ENCODE assay signal across 25 cellular contexts in genomic region chr5:76221311-76221710, GRCh38.
A peak's percentile ranks its signal among the peaks of the same experiment; 100 is the strongest.
DNase-seq lines count a peak whose midpoint lies in the region; ATAC-seq, FAIRE-seq and TF ChIP-seq lines count a peak whose summit lies in the region.
"Had no signal": no experiment of that assay in that cellular context is flagged by ENCODE, and none has a peak within 500 bp of the region (broad histone marks: within the 10 kb centered on the region; RNA-seq: fewer than 3 reads in every experiment).

No MANE protein-coding gene starts in this region.

- in situ Hi-C loops in HepG2 (cut with HindIII; ENCODE audit: extremely low pct_ligation_motif_present, low pct_unique_long_range_greater_than_20kb), result no loop called here
- in situ Hi-C loops in K562 (cut with MboI), result no loop called here

- H3K79me2 ChIP-seq in HepG2 (ENCODE audit: insufficient read depth, low read length), result no peaks in the 10 kb centered on the region
- no peaks in the 10 kb centered on the region for H3K79me2 ChIP-seq in GM23338 (replicated peaks; ENCODE audit: insufficient read depth)
- no peaks in the 10 kb centered on the region for H3K79me2 ChIP-seq in K562 (ENCODE audit: control insufficient read depth, insufficient read depth, low read length)

- H3K4me2 ChIP-seq in HepG2 (ENCODE audit: low read depth, low read length) (no peak overlapping the region), GM23338 (no peak overlapping the region), K562 (ENCODE audit: insufficient read depth, low read length) (no peak overlapping the region)
- H3K4me2 ChIP-seq: BLaER1 treated with 17β-estradiol and CSF1 and Interleukin-3, amounts not matched to agents 10 nM and 100 nM had no signal

- H3K9me1 ChIP-seq in K562 (ENCODE audit: control insufficient read depth, insufficient read depth, low read length), result no peaks in the 10 kb centered on the region

- DNase-seq in HepG2 (ENCODE audit: low spot score), result no peak
- DNase-seq in right lobe of liver, result no peak
- DNase-seq in GM23338 (ENCODE audit: low spot score), result no peak
- peak in 2 of 4 experiments; percentile 12 to 23 for DNase-seq in K562 (ENCODE audit: extremely low read depth in 1 of 4, low spot score in 3 of 4)
- no peak for DNase-seq in posterior vena cava (ENCODE audit: low spot score)
- no peak for DNase-seq in occipital lobe (lab: John Stamatoyannopoulos, UW)
- DNase-seq in stimulated activated CD4-positive, alpha-beta T cell treated with anti-CD3 and anti-CD28 coated beads, Interleukin-2, amount 100 ng/mL, for 24 hours, result no peak
- DNase-seq: ACHN; AML-193; BE2C; Calu3; CD4-positive, alpha-beta memory T cell; COR-L47; DMS79; EL; GDM1; GM23248; H9 had no signal

- H3K9me3 ChIP-seq in HepG2 (ENCODE audit: low read length) (no peaks in the 10 kb centered on the region), right lobe of liver (no peaks in the 10 kb centered on the region), K562 (replicated peaks; ENCODE audit: control insufficient read depth, insufficient read depth, low read depth, low read length) (no peaks in the 10 kb centered on the region)
- H3K9me3 ChIP-seq: BE2C; BLaER1 treated with 17β-estradiol and CSF1 and Interleukin-3, amounts not matched to agents 10 nM and 100 nM had no signal

- intact Hi-C loops in HepG2 (cut with micrococcal nuclease; ENCODE audit: unreplicated experiment) (no loop called here), right lobe of liver (cut with DNase I) (no loop called here), K562 (cut with micrococcal nuclease) (no loop called here), posterior vena cava (cut with DNase I) (no loop called here)

- FAIRE-seq in HepG2 (lab: Jason Lieb, UNC) (no peak), K562 (lab: Jason Lieb, UNC) (peak; percentile 11)
- FAIRE-seq: A204.1, GM12878, GM19239 had no signal

- H3K4me1 ChIP-seq in HepG2 (ENCODE audit: insufficient read depth, low read length) (no peaks in the 10 kb centered on the region), right lobe of liver (no peaks in the 10 kb centered on the region), GM23338 (ENCODE audit: insufficient read depth) (no peaks in the 10 kb centered on the region), K562 (replicated peaks in 1 of 2; ENCODE audit: control insufficient read depth in 2 of 2, insufficient read depth in 2 of 2, low read length in 2 of 2) (no peaks in the 10 kb centered on the region)
- H3K4me1 ChIP-seq: BE2C had no signal

- no peak overlapping the region for H3K4me3 Mint-ChIP-seq in GM23338
- H3K4me3 Mint-ChIP-seq: CD4-positive, alpha-beta memory T cell; H9 had no signal

- TF ChIP-seq POLR2A in HepG2 (IDR thresholded peaks at IDR 0.05; ENCODE audit: insufficient read depth in 1 of 2, low read depth in 2 of 2, low read length in 2 of 2), result no peak
- TF ChIP-seq POLR2A in right lobe of liver (IDR thresholded peaks at IDR 0.05), result no peak
- no peak for TF ChIP-seq POLR2A in K562 (conservative IDR thresholded peaks at IDR 0.05)

- H3K4me3 ChIP-seq in HepG2 (replicated peaks in 1 of 3; ENCODE audit: insufficient read depth in 1 of 3, low read depth in 2 of 3, low read length in 3 of 3), result no peak overlapping the region
- H3K4me3 ChIP-seq in right lobe of liver, result no peak overlapping the region
- H3K4me3 ChIP-seq in GM23338, result no peak overlapping the region
- H3K4me3 ChIP-seq in K562, result no peak overlapping the region
- H3K4me3 ChIP-seq: BLaER1 treated with 17β-estradiol and CSF1 and Interleukin-3, amounts not matched to agents 10 nM and 100 nM; GM12878; GM23248 had no signal

- H3K9me3 Mint-ChIP-seq in GM23338, result no peaks in the 10 kb centered on the region
- H3K9me3 Mint-ChIP-seq: H9 had no signal

- no peaks in the 10 kb centered on the region for H4K20me1 ChIP-seq in HepG2 (ENCODE audit: insufficient read depth, low read length)
- H4K20me1 ChIP-seq in GM23338 (replicated peaks; ENCODE audit: insufficient read depth), result no peaks in the 10 kb centered on the region
- no peaks in the 10 kb centered on the region for H4K20me1 ChIP-seq in K562 (replicated peaks; ENCODE audit: control insufficient read depth, insufficient read depth, low read length)
- H4K20me1 ChIP-seq: BLaER1 treated with 17β-estradiol and CSF1 and Interleukin-3, amounts not matched to agents 10 nM and 100 nM had no signal

- no peaks in the 10 kb centered on the region for H3K27me3 Mint-ChIP-seq in GM23338 (ENCODE audit: insufficient read depth, low read depth, poor library complexity)

- no peak for TF ChIP-seq RAD21 in HepG2 (CRISPR knock-in tag; IDR thresholded peaks at IDR 0.05)
- TF ChIP-seq RAD21 in K562 (CRISPR knock-in tag; conservative IDR thresholded peaks at IDR 0.05 in 1 of 2, IDR thresholded peaks at IDR 0.05 in 1 of 2), result peak in 1 of 2 experiments; percentile 39; a peak in 2 of 4 replicates

- H3F3A ChIP-seq in GM23338 (replicated peaks; ENCODE audit: low read depth), result no peaks in the 10 kb centered on the region

- TF ChIP-seq CTCF in HepG2 (CRISPR knock-in tag; IDR thresholded peaks at IDR 0.05), result no peak
- no peak for TF ChIP-seq CTCF in right lobe of liver (IDR thresholded peaks at IDR 0.05)
- no peak for TF ChIP-seq CTCF in GM23338 (conservative IDR thresholded peaks at IDR 0.05; ENCODE audit: low read depth in 2 of 2)
- TF ChIP-seq CTCF in K562 (IDR thresholded peaks at IDR 0.05 in 2 of 3, conservative IDR thresholded peaks at IDR 0.05 in 1 of 3; ENCODE audit: insufficient read depth in 2 of 3, low read depth in 1 of 3, low read length in 3 of 3), result peak; percentile 23 to 53 (median 44); a peak in 4 of 6 replicates

- peaks cover 3% of the 10 kb centered on the region; the same call in 2 of the 3 replicates for H3K4me1 Mint-ChIP-seq in GM23338
- H3K4me1 Mint-ChIP-seq: CD4-positive, alpha-beta memory T cell had no signal

- BruUV-seq in HepG2 (replicated peaks; lab: Mats Ljungman, UMichigan) (no TSS peak), K562 (replicated peaks; lab: Mats Ljungman, UMichigan) (no TSS peak)

- H3K36me3 Mint-ChIP-seq in GM23338 (ENCODE audit: low read depth), result no peaks in the 10 kb centered on the region
- H3K36me3 Mint-ChIP-seq: CD4-positive, alpha-beta memory T cell had no signal

- TF ChIP-seq EP300 in HepG2 (IDR thresholded peaks at IDR 0.05; ENCODE audit: low read depth in 2 of 2, low read length in 2 of 2), result no peak
- no peak for TF ChIP-seq EP300 in HepG2 (CRISPR knock-in tag; IDR thresholded peaks at IDR 0.05; ENCODE audit: borderline replicate concordance)
- TF ChIP-seq EP300 in K562 (IDR thresholded peaks at IDR 0.05; ENCODE audit: low read length), result no peak

- H3K9ac ChIP-seq in HepG2 (ENCODE audit: insufficient read depth, low read depth, low read length) (no peak overlapping the region), K562 (ENCODE audit: insufficient read depth in 1 of 2, low read depth in 2 of 2, low read length in 2 of 2) (no peak overlapping the region)
- H3K9ac ChIP-seq: BLaER1 treated with 17β-estradiol and CSF1 and Interleukin-3, amounts not matched to agents 10 nM and 100 nM; GM23248 had no signal

- CTCF ChIA-PET in HepG2 (lab: Yijun Ruan, JAX; ENCODE audit: low intra/inter-chr PET ratio, low total read pairs) (no interaction called here), K562 (lab: Yijun Ruan, JAX; ENCODE audit: low intra/inter-chr PET ratio) (interaction anchor here (0.6 kb wide), 1 partner anchor 75 kb away, joined by 3 read pairs; no protein-coding TSS in a partner anchor)

- no peaks in the 10 kb centered on the region for H3K9me2 ChIP-seq in GM23338 (ENCODE audit: insufficient read depth)

- POLR2A ChIA-PET in HepG2 (lab: Yijun Ruan, JAX), result no interaction called here
- POLR2A ChIA-PET in K562 (lab: Yijun Ruan, JAX), result no interaction called here

- H3K36me3 ChIP-seq in HepG2 (replicated peaks in 1 of 2; ENCODE audit: control insufficient read depth in 1 of 2, insufficient read depth in 2 of 2, low read length in 2 of 2) (no peaks in the 10 kb centered on the region), right lobe of liver (no peaks in the 10 kb centered on the region), GM23338 (ENCODE audit: insufficient read depth) (no peaks in the 10 kb centered on the region), K562 (ENCODE audit: control insufficient read depth, insufficient read depth, low read length) (no peaks in the 10 kb centered on the region)
- H3K36me3 ChIP-seq: BE2C; BLaER1 treated with 17β-estradiol and CSF1 and Interleukin-3, amounts not matched to agents 10 nM and 100 nM had no signal

- H2AFZ ChIP-seq in HepG2 (ENCODE audit: low read length) (no peak overlapping the region), GM23338 (peak overlapping the region; percentile 52), K562 (ENCODE audit: low read depth, low read length) (no peak overlapping the region)
- H2AFZ ChIP-seq: GM23248 had no signal

- H3K27me3 ChIP-seq in HepG2 (ENCODE audit: control insufficient read depth in 1 of 2, insufficient read depth in 2 of 2, low read length in 2 of 2) (0 out of 5 replicates have a peak, but pooled peaks cover 0 to 3% of the 10 kb centered on the region in 2 experiments), right lobe of liver (no peaks in the 10 kb centered on the region), GM23338 (ENCODE audit: insufficient read depth) (no peaks in the 10 kb centered on the region), K562 (ENCODE audit: control insufficient read depth in 2 of 2, insufficient read depth in 2 of 2, low read length in 2 of 2) (peaks cover 0 to under 1% of the 10 kb centered on the region in 2 experiments; a peak in 2 of 5 replicates)
- H3K27me3 ChIP-seq: BE2C; BLaER1 treated with 17β-estradiol and CSF1 and Interleukin-3, amounts not matched to agents 10 nM and 100 nM had no signal

- no peak overlapping the region for H3K27ac ChIP-seq in HepG2 (ENCODE audit: extremely low read length, insufficient read depth, low read length)
- H3K27ac ChIP-seq in right lobe of liver, result no peak overlapping the region
- no peak overlapping the region for H3K27ac ChIP-seq in GM23338 (ENCODE audit: low read depth)
- H3K27ac ChIP-seq in K562 (ENCODE audit: extremely low read depth, low read depth, low read length), result no peak overlapping the region
- H3K27ac ChIP-seq: 22Rv1; BLaER1 treated with 17β-estradiol and CSF1 and Interleukin-3, amounts not matched to agents 10 nM and 100 nM; GM23248 had no signal

- WGBS in HepG2 (ENCODE audit: low lambda C conversion rate), result 5% methylated on average over 3 of the region's 4 CpGs
- WGBS in right lobe of liver (ENCODE audit: insufficient coverage, low coverage, low lambda C conversion rate, missing lambda C conversion rate), result 59% methylated on average over 4 of the region's 4 CpGs
- WGBS in K562 (ENCODE audit: insufficient coverage, low coverage, missing lambda C conversion rate), result 0% methylated on average over 4 of the region's 4 CpGs

- ATAC-seq in HepG2, result no peak
- no peak for ATAC-seq in right lobe of liver
- no peak for ATAC-seq in GM23338
- peak; percentile 72 for ATAC-seq in K562
- no peak for ATAC-seq in HG02759 (IDR thresholded peaks at IDR 0.05; ENCODE audit: unreplicated experiment)
- ATAC-seq: GM12878, HCT116 had no signal

- H3K27ac Mint-ChIP-seq in GM23338, result no peak overlapping the region
- H3K27ac Mint-ChIP-seq: CD4-positive, alpha-beta memory T cell; H9 had no signal

TF ChIP-seq in HepG2, 621 proteins besides CTCF, POLR2A, EP300 and RAD21 (continues in another document):
- no peak for TF ChIP-seq TCF7L2 (IDR thresholded peaks at IDR 0.05; ENCODE audit: low read depth, low read length)

Comparison
In these comparisons a context has a peak if more than half of its experiments do, and no peak if none do; other contexts are left out.
1. CTCF ChIP-seq: peak in K562 (3 of 3); none in HepG2 (single experiment), right lobe of liver (0 of 4) and GM23338 (0 of 2).
2. Of the 241 proteins assayed by ChIP-seq in both HepG2 and K562: peak only in HepG2: none; only in K562: CREM, CTCF, MAFF and MAFG; in both: MAFK; in neither: 234; mixed calls (peak in some experiments, not most) for 2.